ENCODE assay signal across 1 cellular context in the genomic region with DNA sequence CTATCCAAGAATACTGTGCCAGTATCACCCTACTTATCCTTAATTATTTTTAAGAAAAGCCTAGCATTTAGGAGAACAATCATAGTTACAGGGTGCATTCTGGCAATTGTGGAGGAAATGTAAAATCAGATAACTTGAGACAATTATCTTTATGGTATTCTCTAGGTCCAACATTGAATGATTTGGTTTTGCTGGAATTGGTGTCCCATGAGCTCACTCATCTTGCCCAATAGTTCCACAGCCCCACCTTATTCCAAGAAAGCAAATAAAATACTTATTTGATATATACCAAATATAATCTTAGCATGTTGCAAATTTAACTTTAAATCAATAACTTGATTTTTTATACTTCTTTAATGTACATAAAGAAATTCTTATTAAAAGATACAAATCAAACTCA.
TF ChIP-seq lines count a peak whose summit lies in the region.

No MANE protein-coding gene starts in this region.

TF ChIP-seq in SK-N-SH treated with all-trans-retinoic acid at 6 μM for 48 hours, 23 proteins besides CTCF, POLR2A, EP300 and RAD21 (continued from another document):
- TF ChIP-seq, protein P1, sequence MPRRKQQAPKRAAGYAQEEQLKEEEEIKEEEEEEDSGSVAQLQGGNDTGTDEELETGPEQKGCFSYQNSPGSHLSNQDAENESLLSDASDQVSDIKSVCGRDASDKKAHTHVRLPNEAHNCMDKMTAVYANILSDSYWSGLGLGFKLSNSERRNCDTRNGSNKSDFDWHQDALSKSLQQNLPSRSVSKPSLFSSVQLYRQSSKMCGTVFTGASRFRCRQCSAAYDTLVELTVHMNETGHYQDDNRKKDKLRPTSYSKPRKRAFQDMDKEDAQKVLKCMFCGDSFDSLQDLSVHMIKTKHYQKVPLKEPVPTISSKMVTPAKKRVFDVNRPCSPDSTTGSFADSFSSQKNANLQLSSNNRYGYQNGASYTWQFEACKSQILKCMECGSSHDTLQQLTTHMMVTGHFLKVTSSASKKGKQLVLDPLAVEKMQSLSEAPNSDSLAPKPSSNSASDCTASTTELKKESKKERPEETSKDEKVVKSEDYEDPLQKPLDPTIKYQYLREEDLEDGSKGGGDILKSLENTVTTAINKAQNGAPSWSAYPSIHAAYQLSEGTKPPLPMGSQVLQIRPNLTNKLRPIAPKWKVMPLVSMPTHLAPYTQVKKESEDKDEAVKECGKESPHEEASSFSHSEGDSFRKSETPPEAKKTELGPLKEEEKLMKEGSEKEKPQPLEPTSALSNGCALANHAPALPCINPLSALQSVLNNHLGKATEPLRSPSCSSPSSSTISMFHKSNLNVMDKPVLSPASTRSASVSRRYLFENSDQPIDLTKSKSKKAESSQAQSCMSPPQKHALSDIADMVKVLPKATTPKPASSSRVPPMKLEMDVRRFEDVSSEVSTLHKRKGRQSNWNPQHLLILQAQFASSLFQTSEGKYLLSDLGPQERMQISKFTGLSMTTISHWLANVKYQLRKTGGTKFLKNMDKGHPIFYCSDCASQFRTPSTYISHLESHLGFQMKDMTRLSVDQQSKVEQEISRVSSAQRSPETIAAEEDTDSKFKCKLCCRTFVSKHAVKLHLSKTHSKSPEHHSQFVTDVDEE (CRISPR knock-in tag; IDR thresholded peaks at IDR 0.05): no peak
- no peak for TF ChIP-seq BACH2 (CRISPR knock-in tag; IDR thresholded peaks at IDR 0.05; ENCODE audit: borderline replicate concordance)
- TF ChIP-seq OSR1 (CRISPR knock-in tag; IDR thresholded peaks at IDR 0.05): no peak
- TF ChIP-seq ZFP30 (CRISPR knock-in tag; IDR thresholded peaks at IDR 0.05): no peak
TF ChIP-seq in SK-N-SH treated with all-trans-retinoic acid at 6 μM for 48 hours: peak in this region for 0.
